Comparison of ENCODE assay signal across 19 cellular contexts in genomic region chr4:173697840-173698239, GRCh38.
A peak's percentile ranks its signal among the peaks of the same experiment; 100 is the strongest.
DNase-seq lines count a peak whose midpoint lies in the region; ATAC-seq and TF ChIP-seq lines count a peak whose summit lies in the region.
"Had no signal": no experiment of that assay in that cellular context is flagged by ENCODE, and none has a peak within 500 bp of the region (broad histone marks: within the 10 kb centered on the region; RNA-seq: fewer than 3 reads in every experiment).

No MANE protein-coding gene starts in this region.

- TF ChIP-seq CTCF in left ventricle myocardium inferior (IDR thresholded peaks at IDR 0.05; ENCODE audit: borderline replicate concordance), result no peak

- H3K4me3 ChIP-seq in left ventricle myocardium inferior, result peak overlapping the region; percentile 56
- H3K4me3 ChIP-seq in right cardiac atrium (ENCODE audit: low read length), result no peak overlapping the region
- H3K4me3 ChIP-seq: BLaER1, HAP-1 had no signal

- H3K9me3 ChIP-seq in left ventricle myocardium inferior (replicated peaks) (no peaks in the 10 kb centered on the region), right cardiac atrium (ENCODE audit: control insufficient read depth, low read length) (no peaks in the 10 kb centered on the region)
- H3K9me3 ChIP-seq: BLaER1, Caco-2, HAP-1 had no signal

- DNase-seq in Right ventricle myocardium inferior (ENCODE audit: missing footprints) (no peak), cardiac septum (ENCODE audit: low spot score) (no peak), left ventricle myocardium inferior (no peak), right cardiac atrium (no peak), Kasumi-1 (lab: John Stamatoyannopoulos, UW) (no peak), D341Med (ENCODE audit: low spot score) (no peak)
- DNase-seq in stimulated activated CD4-positive, alpha-beta T cell treated with anti-CD3 and anti-CD28 coated beads, Interleukin-2, amount 100 ng/mL, for 24 hours, result no peak
- DNase-seq: Caco-2; CD4-positive, CD25-positive, alpha-beta regulatory T cell; CD8-positive, alpha-beta T cell; DMS 273 treated with DMSO at 0.1 percent for 48 hours; DMS79; GF-D8; GOT3; HFFc6 had no signal

- H3K4me1 ChIP-seq in left ventricle myocardium inferior (peaks cover 25% of the 10 kb centered on the region), right cardiac atrium (ENCODE audit: control insufficient read depth, insufficient read depth, low read length) (no peaks in the 10 kb centered on the region)
- H3K4me1 ChIP-seq: BLaER1, Caco-2, HAP-1 had no signal

- H3K36me3 ChIP-seq in left ventricle myocardium inferior, result no peaks in the 10 kb centered on the region
- H3K36me3 ChIP-seq: BLaER1, HAP-1 had no signal

- H3K27ac ChIP-seq in left ventricle myocardium inferior (replicated peaks) (peak overlapping the region; percentile 88), right cardiac atrium (ENCODE audit: low read length) (peak overlapping the region; percentile 74)
- H3K27ac ChIP-seq: 22Rv1, BLaER1, C4-2B had no signal

- ATAC-seq in Right ventricle myocardium inferior (peak; percentile 23), right cardiac atrium (no peak)
- ATAC-seq: CD8-positive, alpha-beta T cell had no signal

- 59% methylated on average over 4 of the region's 4 CpGs for WGBS in right cardiac atrium

- H3K27me3 ChIP-seq in left ventricle myocardium inferior (ENCODE audit: low read depth) (no peaks in the 10 kb centered on the region), right cardiac atrium (ENCODE audit: control insufficient read depth, insufficient read depth) (no peaks in the 10 kb centered on the region)
- H3K27me3 ChIP-seq: BLaER1 had no signal

- intact Hi-C loops in Right ventricle myocardium inferior (cut with DNase I), result no loop called here
- intact Hi-C loops in cardiac septum (cut with DNase I), result loop anchor here (2.0 kb wide), 3 partner anchors 49 to 189 kb away; no protein-coding TSS in a partner anchor
- intact Hi-C loops in left ventricle myocardium inferior (cut with micrococcal nuclease), result no loop called here
- intact Hi-C loops in right cardiac atrium (cut with DNase I), result loop anchor here in 1 of 4 donors (10.0 kb wide), 1 partner anchor 163 kb away; the partner anchor contains the start of gene HAND2
